In the genomic region with DNA sequence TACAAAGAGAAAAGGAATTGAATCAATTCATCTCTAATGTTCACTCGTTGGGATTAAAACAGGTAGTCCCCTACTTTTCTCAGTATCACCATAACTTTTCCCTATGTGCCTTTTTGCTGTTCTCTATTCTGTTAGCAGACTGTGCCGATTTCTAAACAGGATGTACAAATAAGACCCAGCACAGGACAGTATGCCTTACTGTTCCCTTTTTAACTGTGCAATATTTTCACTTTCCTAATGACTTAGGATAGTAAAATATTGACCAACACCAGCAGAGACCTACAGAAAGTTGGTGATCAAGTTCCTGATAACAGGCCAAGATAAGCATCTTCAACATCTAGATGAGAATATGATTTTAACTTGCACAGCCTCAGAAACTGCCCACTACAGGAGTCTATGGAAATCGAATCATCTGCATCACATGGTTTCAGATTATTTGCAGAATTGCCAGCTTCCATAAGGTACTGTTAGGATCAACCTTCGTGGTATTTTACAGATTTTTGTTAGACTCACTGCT, we compare ENCODE assay signal across 12 cellular contexts. TPM values are rescaled to one million over a fixed set of nuclear protein-coding genes. Genes with fewer than 3 reads are reported as not detected.
A peak's percentile ranks its signal among the peaks of the same experiment; 100 is the strongest.
DNase-seq lines count a peak whose midpoint lies in the region; ATAC-seq and TF ChIP-seq lines count a peak whose summit lies in the region.
"Had no signal": no experiment of that assay in that cellular context is flagged by ENCODE, and none has a peak within 500 bp of the region (broad histone marks: within the 10 kb centered on the region; RNA-seq: fewer than 3 reads in every experiment).

No MANE protein-coding gene starts in this region.

- TF ChIP-seq CTCF in WTC11 (IDR thresholded peaks at IDR 0.05) = no peak

- DNase-seq in WTC11 (ENCODE audit: low spot score) (no peak), NCI-H1694 treated with DMSO at 0.1 percent for 48 hours (lab: John Stamatoyannopoulos, UW) (no peak), NCI-H2107 (lab: John Stamatoyannopoulos, UW) (no peak), substantia nigra (lab: John Stamatoyannopoulos, UW) (no peak), NCI-H1092 treated with DMSO at 0.1 percent for 48 hours (lab: John Stamatoyannopoulos, UW) (no peak)
- DNase-seq: activated CD8-positive, alpha-beta memory T cell treated with anti-CD3 and anti-CD28 coated beads for 24 hours; foreskin fibroblast; NCI-H1417 treated with DMSO at 0.1 percent for 48 hours; stimulated activated naive CD4-positive, alpha-beta T cell had no signal

- no peaks in the 10 kb centered on the region for H3K9me3 Mint-ChIP-seq in WTC11

- H3K4me1 Mint-ChIP-seq in WTC11 = peaks cover 19% of the 10 kb centered on the region

- H3K27me3 Mint-ChIP-seq in WTC11 (ENCODE audit: low read depth) = no peaks in the 10 kb centered on the region

- H3K27ac ChIP-seq in substantia nigra (ENCODE audit: low read depth, low read length, poor library complexity, severe bottlenecking) = no peak overlapping the region

- CTCF ChIA-PET in WTC11 (lab: Charles Lee) = no interaction called here

- H3K4me3 Mint-ChIP-seq in WTC11 = no peak overlapping the region

- H3K36me3 Mint-ChIP-seq in WTC11 = peaks cover 72% of the 10 kb centered on the region

- peak overlapping the region; percentile 67 for H3K27ac Mint-ChIP-seq in WTC11

- POLR2A ChIA-PET in WTC11 (lab: Charles Lee) = no interaction called here

- ATAC-seq in GM18511 (IDR thresholded peaks at IDR 0.05; ENCODE audit: unreplicated experiment) (peak; percentile 86), GM21381 (IDR thresholded peaks at IDR 0.05; ENCODE audit: unreplicated experiment) (peak; percentile 75), HG03045 (IDR thresholded peaks at IDR 0.05; ENCODE audit: unreplicated experiment) (peak; percentile 69), WTC11 (no peak)

TF ChIP-seq in WTC11, 78 proteins besides CTCF, POLR2A, EP300 and RAD21:
- TF ChIP-seq PRRX2 (CRISPR knock-in tag; IDR thresholded peaks at IDR 0.05) = no peak
- TF ChIP-seq CREB1 (CRISPR knock-in tag; IDR thresholded peaks at IDR 0.05) = no peak
- TF ChIP-seq ZSCAN18 (CRISPR knock-in tag; IDR thresholded peaks at IDR 0.05) = no peak
- TF ChIP-seq NFATC4 (CRISPR knock-in tag; IDR thresholded peaks at IDR 0.05) = no peak
- no peak for TF ChIP-seq AR (CRISPR knock-in tag; IDR thresholded peaks at IDR 0.05)
- no peak for TF ChIP-seq ZNF219 (CRISPR knock-in tag; IDR thresholded peaks at IDR 0.05; ENCODE audit: borderline replicate concordance)
- no peak for TF ChIP-seq CREM (CRISPR knock-in tag; IDR thresholded peaks at IDR 0.05)
- no peak for TF ChIP-seq ZNF671 (CRISPR knock-in tag; IDR thresholded peaks at IDR 0.05)
- no peak for TF ChIP-seq ZNF423 (CRISPR knock-in tag; IDR thresholded peaks at IDR 0.05)
- TF ChIP-seq RELA (CRISPR knock-in tag; IDR thresholded peaks at IDR 0.05; ENCODE audit: borderline replicate concordance) = no peak
- TF ChIP-seq GRHL2 (CRISPR knock-in tag; IDR thresholded peaks at IDR 0.05; ENCODE audit: insufficient replicate concordance, severe bottlenecking) = no peak
- no peak for TF ChIP-seq ZNF232 (CRISPR knock-in tag; IDR thresholded peaks at IDR 0.05)
- no peak for TF ChIP-seq ATF2 (CRISPR knock-in tag; IDR thresholded peaks at IDR 0.05; ENCODE audit: borderline replicate concordance, low read depth)
- TF ChIP-seq E2F1 (CRISPR knock-in tag; IDR thresholded peaks at IDR 0.05) = no peak
- TF ChIP-seq NR1H2 (CRISPR knock-in tag; IDR thresholded peaks at IDR 0.05) = no peak

RNA-seq across cellular contexts. Expression of gene ADSS2, which starts 42.0 kb away (rescaled TPM):
- total RNA-seq in WTC11 (2021) = 72.4 to 82.8 TPM (median 73.4 TPM) in 3 replicates

RNA-seq across cellular contexts. Expression of gene CATSPERE, which starts 51.4 kb away (rescaled TPM):
- 0.30 to 0.66 TPM (median 0.46 TPM) in 3 replicates for total RNA-seq in WTC11 (2021)
